In the genomic region with DNA sequence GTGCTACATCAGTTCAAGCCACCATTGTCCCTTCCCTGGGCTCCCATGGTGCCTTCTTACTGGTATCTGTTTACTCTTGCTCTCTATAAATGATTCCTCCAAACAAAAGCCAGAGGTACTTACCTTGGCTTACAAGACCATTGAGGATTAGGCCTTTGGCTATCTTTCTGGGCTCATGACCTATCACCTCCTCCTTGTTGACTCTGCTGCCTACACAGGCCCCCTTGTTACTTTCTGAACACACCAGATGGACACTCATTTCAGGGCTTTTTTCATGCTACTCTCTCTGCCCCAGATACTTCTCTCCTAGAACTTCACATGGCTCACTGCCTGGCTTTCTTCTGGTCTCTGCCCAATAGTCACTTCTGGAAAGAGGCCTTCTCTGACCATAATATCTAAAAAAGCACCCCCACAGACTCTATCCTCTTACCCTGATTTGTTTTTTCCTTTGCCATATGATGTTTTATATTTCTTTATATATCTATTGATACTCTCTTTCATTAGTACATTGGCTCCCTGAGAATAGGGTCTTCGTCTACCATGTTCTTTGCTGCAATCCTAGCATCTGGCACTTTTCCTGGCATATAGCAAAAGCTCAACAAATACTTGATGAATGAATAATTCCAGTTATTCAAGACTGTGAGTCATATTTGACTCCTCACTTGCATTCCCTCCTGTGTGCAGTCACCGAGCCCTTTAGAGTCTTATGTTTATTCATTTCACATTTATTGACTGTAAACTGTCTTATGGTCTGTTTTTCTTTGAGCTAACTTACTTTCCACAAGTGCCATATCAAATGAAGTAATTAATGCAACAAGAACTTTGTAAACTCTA, we compare ENCODE assay signal across 13 cellular contexts. TPM values are rescaled to one million over a fixed set of nuclear protein-coding genes. Genes with fewer than 3 reads are reported as not detected.
DNase-seq lines count a peak whose midpoint lies in the region; ATAC-seq and TF ChIP-seq lines count a peak whose summit lies in the region.
"Had no signal": no experiment of that assay in that cellular context is flagged by ENCODE, and none has a peak within 500 bp of the region (broad histone marks: within the 10 kb centered on the region; RNA-seq: fewer than 3 reads in every experiment).

No MANE protein-coding gene starts in this region.

- peaks cover 3% of the 10 kb centered on the region for H3K9me3 Mint-ChIP-seq in activated naive CD4-positive, alpha-beta T cell treated with anti-CD3 and anti-CD28 coated beads, Interleukin-2, amount 10 ng/mL, durations not matched to agents 7 days and 5 days
- H3K9me3 Mint-ChIP-seq: mesothelial cell of epicardium had no signal

- peaks cover 14% of the 10 kb centered on the region for H3K36me3 Mint-ChIP-seq in activated naive CD4-positive, alpha-beta T cell treated with anti-CD3 and anti-CD28 coated beads, Interleukin-2, amount 10 ng/mL, durations not matched to agents 7 days and 5 days

- in situ Hi-C loops in mammary epithelial cell (cut with MboI; ENCODE audit: low sequenced_read_pairs in 2 of 2): loop anchor here in 1 of 2 donors (25.0 kb wide), 1 partner anchor 441 kb away; no protein-coding TSS in a partner anchor

- WGBS in mammary epithelial cell (ENCODE audit: low coverage, missing lambda C conversion rate): 0% methylated on average over 2 of the region's 2 CpGs
- 66 to 90% methylated on average over 2 of the region's 2 CpGs for WGBS in lung, 2 donors

- intact Hi-C loops in mammary epithelial cell (cut with micrococcal nuclease): loop anchor here (2.0 kb wide), 1 partner anchor 27 kb away; the partner anchor contains the start of gene TAPT1

- peak overlapping the region; percentile 49 for H3K4me2 ChIP-seq in mammary epithelial cell (ENCODE audit: insufficient read depth, low read depth, low read length)

- no peaks in the 10 kb centered on the region for H3K79me2 ChIP-seq in mammary epithelial cell (ENCODE audit: insufficient read depth, low read length)

- H3K4me3 ChIP-seq in mammary epithelial cell (replicated peaks in 1 of 3; ENCODE audit: insufficient read depth in 1 of 3, low read depth in 2 of 3, low read length in 3 of 3): no peak overlapping the region
- no peak overlapping the region for H3K4me3 ChIP-seq in lung
- H3K4me3 ChIP-seq: transverse colon had no signal

- TF ChIP-seq CTCF in AG09319 (IDR thresholded peaks at IDR 0.05; ENCODE audit: low read depth, low read length) (no peak), mammary epithelial cell (conservative IDR thresholded peaks at IDR 0.05 in 1 of 2, IDR thresholded peaks at IDR 0.05 in 1 of 2; ENCODE audit: extremely low read depth in 1 of 2, insufficient read depth in 1 of 2, low read depth in 1 of 2, low read length in 2 of 2) (no peak), lung (IDR thresholded peaks at IDR 0.05; ENCODE audit: control extremely low read depth, extremely low read depth) (no peak)

- H3K9ac ChIP-seq in mammary epithelial cell (ENCODE audit: insufficient read depth, low read length): no peak overlapping the region

- CTCF ChIA-PET in mammary epithelial cell (lab: Charles Lee; ENCODE audit: low non-redundant PET): no interaction called here
- CTCF ChIA-PET in activated naive CD4-positive, alpha-beta T cell treated with anti-CD3 and anti-CD28 coated beads, Interleukin-2, amount 10 ng/mL, durations not matched to agents 7 days and 5 days (lab: Charles Lee): interaction anchor here (1.4 kb wide), 1 partner anchor 11 kb away, joined by 3 read pairs; no protein-coding TSS in a partner anchor

- H3K27me3 ChIP-seq in mammary epithelial cell (ENCODE audit: insufficient read depth, low read length) (no peaks in the 10 kb centered on the region), lung (ENCODE audit: control insufficient read depth, insufficient read depth) (no peaks in the 10 kb centered on the region)
- H3K27me3 ChIP-seq: transverse colon had no signal

- H3K4me1 ChIP-seq in mammary epithelial cell (ENCODE audit: insufficient read depth, low read length) (peaks cover 14% of the 10 kb centered on the region), lung (ENCODE audit: control insufficient read depth in 2 of 2, insufficient read depth in 2 of 2, low read length in 2 of 2) (no peaks in the 10 kb centered on the region)

- H3K27ac ChIP-seq in mammary epithelial cell (ENCODE audit: insufficient read depth, low read depth, low read length) (no peak overlapping the region), lung (ENCODE audit: low read depth in 1 of 2, low read length in 1 of 2) (no peak overlapping the region)
- H3K27ac ChIP-seq: transverse colon had no signal

- H3K27me3 Mint-ChIP-seq in activated naive CD4-positive, alpha-beta T cell treated with anti-CD3 and anti-CD28 coated beads, Interleukin-2, amount 10 ng/mL, durations not matched to agents 7 days and 5 days: no peaks in the 10 kb centered on the region

- H2AFZ ChIP-seq in mammary epithelial cell (ENCODE audit: low read depth, low read length): no peak overlapping the region

- H3K9me3 ChIP-seq in mammary epithelial cell (replicated peaks; ENCODE audit: insufficient read depth, low read length) (no peaks in the 10 kb centered on the region), lung (ENCODE audit: control insufficient read depth in 2 of 2, insufficient read depth in 1 of 2, low read length in 1 of 2) (peaks cover 0 to 3% of the 10 kb centered on the region in 2 donors)
- H3K9me3 ChIP-seq: transverse colon had no signal

- no peak for ATAC-seq in lung (ENCODE audit: insufficient read depth, low FRiP score)

- H3K27ac Mint-ChIP-seq in activated naive CD4-positive, alpha-beta T cell treated with anti-CD3 and anti-CD28 coated beads, Interleukin-2, amount 10 ng/mL, durations not matched to agents 7 days and 5 days: no peak overlapping the region

- no peaks in the 10 kb centered on the region for H3K36me3 ChIP-seq in mammary epithelial cell (ENCODE audit: insufficient read depth, low read length)
- H3K36me3 ChIP-seq in lung (ENCODE audit: control insufficient read depth in 2 of 2, insufficient read depth in 2 of 2, low read length in 2 of 2): peaks cover 0 to 6% of the 10 kb centered on the region in 2 donors

- dilution Hi-C loops in mammary epithelial cell (cut with HindIII; ENCODE audit: low sequenced_read_pairs): no loop called here

- H3K4me3 Mint-ChIP-seq in activated naive CD4-positive, alpha-beta T cell treated with anti-CD3 and anti-CD28 coated beads, Interleukin-2, amount 10 ng/mL, durations not matched to agents 7 days and 5 days: no peak overlapping the region
- H3K4me3 Mint-ChIP-seq: activated T-cell treated with anti-CD3 and anti-CD28 coated beads, Interleukin-2, amount 50 U/mL, for 72 hours; mesothelial cell of epicardium had no signal

- H4K20me1 ChIP-seq in mammary epithelial cell (ENCODE audit: insufficient read depth, low read length): no peaks in the 10 kb centered on the region

- BruUV-seq in mammary epithelial cell (replicated peaks; lab: Mats Ljungman, UMichigan): no TSS peak

- peaks cover 9% of the 10 kb centered on the region for H3K4me1 Mint-ChIP-seq in activated naive CD4-positive, alpha-beta T cell treated with anti-CD3 and anti-CD28 coated beads, Interleukin-2, amount 10 ng/mL, durations not matched to agents 7 days and 5 days
- H3K4me1 Mint-ChIP-seq: mesothelial cell of epicardium had no signal

- DNase-seq in AG09319 (ENCODE audit: extremely low read depth, low read depth): peak; percentile 20
- peak; percentile 78 for DNase-seq in HT1080 (ENCODE audit: low read depth)
- peak; percentile 64 for DNase-seq in mammary epithelial cell
- DNase-seq in lung (ENCODE audit: low spot score): peak; percentile 15
- DNase-seq in effector CD8-positive, alpha-beta T cell (lab: John Stamatoyannopoulos, UW): no peak
- DNase-seq in NCI-H128 (lab: John Stamatoyannopoulos, UW; ENCODE audit: unreplicated experiment): no peak
- no peak for DNase-seq in OCI-M1 (lab: John Stamatoyannopoulos, UW)
- DNase-seq in activated naive CD4-positive, alpha-beta T cell treated with anti-CD3 and anti-CD28 coated beads, Interleukin-2, amount 10 ng/mL, durations not matched to agents 7 days and 5 days: no peak
- DNase-seq: activated T-cell treated with anti-CD3 and anti-CD28 coated beads, Interleukin-2, amount 50 U/mL, for 72 hours; MM.1S; SHP77; transverse colon had no signal

RNA-seq across cellular contexts. Expression of gene TAPT1, which starts 27.1 kb away (rescaled TPM):
- total RNA-seq in HT1080 (2014; rRNA removed; shearing (Covaris generic)): 5.7 and 9.2 TPM in 2 replicates
- polyA plus RNA-seq in HT1080 (2015; cell fraction: cytosol; rRNA removed): 8.7 and 10.4 TPM in 2 replicates
- 20.9 and 32.6 TPM in 2 replicates for polyA plus RNA-seq in HT1080 (2015; cell fraction: nucleus; rRNA removed)
- total RNA-seq in mammary epithelial cell: 10 to 100 TPM; 16.2 to 21.1 TPM
- 7.8 TPM for polyA plus RNA-seq in mammary epithelial cell
- polyA minus RNA-seq in mammary epithelial cell: 7.9 TPM
- total RNA-seq in lung: 100 to 1,000 TPM in 1 of 2 donors, 10 to 100 TPM in 1; 39.1 to 102 TPM
- polyA plus RNA-seq in lung: 10 to 100 TPM; 13.8 to 21.3 TPM

Comparison
In these comparisons a context has a peak if more than half of its experiments do, and no peak if none do; other contexts are left out.
1. DNase-seq: peak in AG09319 (single experiment), HT1080 (single experiment), mammary epithelial cell (single experiment) and lung (single experiment); none in effector CD8-positive, alpha-beta T cell (single experiment), NCI-H128 (single experiment), OCI-M1 (single experiment) and activated naive CD4-positive, alpha-beta T cell treated with anti-CD3 and anti-CD28 coated beads, Interleukin-2, amount 10 ng/mL, durations not matched to agents 7 days and 5 days (single experiment).